In genomic region chr5:75668348-75668895, GRCh38 we compare ENCODE assay signal across 10 cellular contexts. TPM values are rescaled to one million over a fixed set of nuclear protein-coding genes. Genes with fewer than 3 reads are reported as not detected.
DNase-seq lines count a peak whose midpoint lies in the region; ATAC-seq and TF ChIP-seq lines count a peak whose summit lies in the region.
"Had no signal": no experiment of that assay in that cellular context is flagged by ENCODE, and none has a peak within 500 bp of the region (broad histone marks: within the 10 kb centered on the region; RNA-seq: fewer than 3 reads in every experiment).

No MANE protein-coding gene starts in this region.

- peak overlapping the region; percentile 72 to 92 for H3K27ac Mint-ChIP-seq in activated naive CD4-positive, alpha-beta T cell treated with anti-CD3 and anti-CD28 coated beads, Interleukin-2, amount 50 U/mL, for 72 hours

- no peaks in the 10 kb centered on the region for H4K20me1 ChIP-seq in mammary epithelial cell (ENCODE audit: insufficient read depth, low read length)

- peak; percentile 16 for ATAC-seq in HG03095 (IDR thresholded peaks at IDR 0.05; ENCODE audit: unreplicated experiment)
- ATAC-seq in activated naive CD4-positive, alpha-beta T cell treated with anti-CD3 and anti-CD28 coated beads, Interleukin-2, amount 50 U/mL, for 72 hours = peak in 1 of 2 donors; percentile 22
- no peak for ATAC-seq in GM18858 (IDR thresholded peaks at IDR 0.05; ENCODE audit: unreplicated experiment)

- no peak overlapping the region for H3K27ac ChIP-seq in trophoblast cell (ENCODE audit: low read depth, low read length)
- H3K27ac ChIP-seq in mammary epithelial cell (ENCODE audit: insufficient read depth, low read depth, low read length) = no peak overlapping the region
- H3K27ac ChIP-seq: 22Rv1, tibial artery had no signal

- CTCF ChIA-PET in mammary epithelial cell (lab: Charles Lee; ENCODE audit: low non-redundant PET) = interaction anchor here (0.6 kb wide), 1 partner anchor 53 kb away, joined by 6 read pairs; no protein-coding TSS in a partner anchor

- peaks cover 0 to 6% of the 10 kb centered on the region in 2 donors for H3K36me3 Mint-ChIP-seq in activated naive CD4-positive, alpha-beta T cell treated with anti-CD3 and anti-CD28 coated beads, Interleukin-2, amount 50 U/mL, for 72 hours

- no peak overlapping the region for H3K18ac ChIP-seq in trophoblast cell (ENCODE audit: low read length)

- dilution Hi-C loops in mammary epithelial cell (cut with HindIII; ENCODE audit: low sequenced_read_pairs) = no loop called here

- H3K79me2 ChIP-seq in trophoblast cell (ENCODE audit: control insufficient read depth, insufficient read depth, low read length, poor library complexity) (no peaks in the 10 kb centered on the region), mammary epithelial cell (ENCODE audit: insufficient read depth, low read length) (no peaks in the 10 kb centered on the region)

- H3K4ac ChIP-seq in trophoblast cell (ENCODE audit: low read depth, low read length) = no peak overlapping the region

- H3K4me3 ChIP-seq in trophoblast cell (ENCODE audit: low read depth, low read length) (no peak overlapping the region), mammary epithelial cell (replicated peaks in 1 of 3; ENCODE audit: insufficient read depth in 1 of 3, low read depth in 2 of 3, low read length in 3 of 3) (no peak overlapping the region)
- H3K4me3 ChIP-seq: tibial artery had no signal

- no peak overlapping the region for H3K14ac ChIP-seq in trophoblast cell (ENCODE audit: low read length)

- H2AFZ ChIP-seq in trophoblast cell (ENCODE audit: insufficient read depth, low read length, poor library complexity) (no peak overlapping the region), mammary epithelial cell (ENCODE audit: low read depth, low read length) (no peak overlapping the region)

- no peak overlapping the region for H2AK5ac ChIP-seq in trophoblast cell (ENCODE audit: low read length)

- no peak overlapping the region for H4K12ac ChIP-seq in trophoblast cell (ENCODE audit: low read depth, low read length)

- H3K79me1 ChIP-seq in trophoblast cell (ENCODE audit: low read length) = no peaks in the 10 kb centered on the region

- H3K4me2 ChIP-seq in trophoblast cell (ENCODE audit: low read length) (no peak overlapping the region), mammary epithelial cell (ENCODE audit: insufficient read depth, low read depth, low read length) (no peak overlapping the region)

- H2BK12ac ChIP-seq in trophoblast cell (ENCODE audit: low read length) = no peak overlapping the region

- H3K9ac ChIP-seq in trophoblast cell (ENCODE audit: low read length) = peak overlapping the region; percentile 35
- no peak overlapping the region for H3K9ac ChIP-seq in mammary epithelial cell (ENCODE audit: insufficient read depth, low read length)

- H3K4me1 ChIP-seq in trophoblast cell (ENCODE audit: control insufficient read depth in 1 of 2, insufficient read depth in 2 of 2, low read length in 2 of 2) (peaks cover 0 to 8% of the 10 kb centered on the region in 2 experiments), mammary epithelial cell (ENCODE audit: insufficient read depth, low read length) (no peaks in the 10 kb centered on the region)

- BruUV-seq in mammary epithelial cell (replicated peaks; lab: Mats Ljungman, UMichigan) = no TSS peak

- no CpG with 5 or more reads among the region's 3 CpGs for WGBS in trophoblast cell (ENCODE audit: extremely low coverage, insufficient coverage, insufficient read length)
- 93% methylated on average over 3 of the region's 3 CpGs for WGBS in mammary epithelial cell (ENCODE audit: low coverage, missing lambda C conversion rate)

- in situ Hi-C loops in mammary epithelial cell (cut with MboI; ENCODE audit: low sequenced_read_pairs in 2 of 2) = no loop called here

- peak overlapping the region; percentile 83 for H3K23ac ChIP-seq in trophoblast cell (ENCODE audit: low read length)

- no peak for TF ChIP-seq CTCF in mammary epithelial cell (conservative IDR thresholded peaks at IDR 0.05 in 1 of 2, IDR thresholded peaks at IDR 0.05 in 1 of 2; ENCODE audit: extremely low read depth in 1 of 2, insufficient read depth in 1 of 2, low read depth in 1 of 2, low read length in 2 of 2)

- no peaks in the 10 kb centered on the region for H3K9me3 ChIP-seq in trophoblast cell (ENCODE audit: insufficient read depth, low read depth, low read length)
- no peaks in the 10 kb centered on the region for H3K9me3 ChIP-seq in mammary epithelial cell (replicated peaks; ENCODE audit: insufficient read depth, low read length)
- H3K9me3 ChIP-seq: tibial artery had no signal

- no peaks in the 10 kb centered on the region for H3K27me3 ChIP-seq in trophoblast cell (ENCODE audit: insufficient read depth, low read length)
- no peaks in the 10 kb centered on the region for H3K27me3 ChIP-seq in mammary epithelial cell (ENCODE audit: insufficient read depth, low read length)
- H3K27me3 ChIP-seq: tibial artery had no signal

- no peak overlapping the region for H2BK5ac ChIP-seq in trophoblast cell (ENCODE audit: low read depth, low read length, poor library complexity)

- peak; percentile 10 for DNase-seq in NCI-H146 (lab: John Stamatoyannopoulos, UW)
- no peak for DNase-seq in NCI-H146 treated with DMSO at 0.1 percent for 48 hours (lab: John Stamatoyannopoulos, UW; ENCODE audit: unreplicated experiment)
- no peak for DNase-seq in activated naive CD4-positive, alpha-beta T cell treated with anti-CD3 and anti-CD28 coated beads, Interleukin-2, amount 50 U/mL, for 72 hours (ENCODE audit: low spot score in 2 of 2)
- DNase-seq in trophoblast cell = no peak
- DNase-seq in mammary epithelial cell = no peak
- DNase-seq in stimulated activated CD4-positive, alpha-beta T cell treated with anti-CD3 and anti-CD28 coated beads, Interleukin-4, amount 100 ng/mL, for 1 hour = no peak

- H4K8ac ChIP-seq in trophoblast cell (ENCODE audit: low read depth, low read length) = no peak overlapping the region

- H3K36me3 ChIP-seq in trophoblast cell (ENCODE audit: control insufficient read depth in 1 of 2, insufficient read depth in 2 of 2, low read length in 2 of 2) (peaks cover 2% of the 10 kb centered on the region in 2 experiments), mammary epithelial cell (ENCODE audit: insufficient read depth, low read length) (no peaks in the 10 kb centered on the region)

- no peaks in the 10 kb centered on the region for H3K9me3 Mint-ChIP-seq in activated naive CD4-positive, alpha-beta T cell treated with anti-CD3 and anti-CD28 coated beads, Interleukin-2, amount 50 U/mL, for 72 hours

- no peak overlapping the region for H4K91ac ChIP-seq in trophoblast cell (ENCODE audit: low read depth, low read length)

- no peak overlapping the region for H2BK120ac ChIP-seq in trophoblast cell (ENCODE audit: insufficient read depth, low read length, poor library complexity)

- intact Hi-C loops in mammary epithelial cell (cut with micrococcal nuclease) = loop anchor here (5.0 kb wide), 1 partner anchor 81 kb away; no protein-coding TSS in a partner anchor

RNA-seq across cellular contexts. Expression of gene POC5, which starts 48.8 kb away (rescaled TPM):
- total RNA-seq in activated naive CD4-positive, alpha-beta T cell treated with anti-CD3 and anti-CD28 coated beads, Interleukin-2, amount 50 U/mL, for 72 hours = 10 to 100 TPM; 12.5 to 17.2 TPM
- polyA plus RNA-seq in trophoblast cell (2013) = 8.0 and 8.1 TPM in 2 replicates
- total RNA-seq in mammary epithelial cell = 10 to 100 TPM; 11.4 to 13.8 TPM
- 10.9 TPM for polyA plus RNA-seq in mammary epithelial cell
- polyA minus RNA-seq in mammary epithelial cell = 1.1 TPM

RNA-seq across cellular contexts. Expression of gene ANKDD1B, which starts 57.2 kb away (rescaled TPM):
- under 1 TPM in 1 of 2 donors, not detected in 1; 0.19 TPM for total RNA-seq in activated naive CD4-positive, alpha-beta T cell treated with anti-CD3 and anti-CD28 coated beads, Interleukin-2, amount 50 U/mL, for 72 hours
- 0.07 and 0.10 TPM in 2 replicates for polyA plus RNA-seq in trophoblast cell (2013)
- 1 to 10 TPM in 1 of 2 donors, under 1 TPM in 1; 0.52 to 1.5 TPM for total RNA-seq in mammary epithelial cell
- polyA plus RNA-seq in mammary epithelial cell = 0.06 TPM
- not detected for polyA minus RNA-seq in mammary epithelial cell
